1 cellular context compared by ENCODE assay signal in the genomic region with DNA sequence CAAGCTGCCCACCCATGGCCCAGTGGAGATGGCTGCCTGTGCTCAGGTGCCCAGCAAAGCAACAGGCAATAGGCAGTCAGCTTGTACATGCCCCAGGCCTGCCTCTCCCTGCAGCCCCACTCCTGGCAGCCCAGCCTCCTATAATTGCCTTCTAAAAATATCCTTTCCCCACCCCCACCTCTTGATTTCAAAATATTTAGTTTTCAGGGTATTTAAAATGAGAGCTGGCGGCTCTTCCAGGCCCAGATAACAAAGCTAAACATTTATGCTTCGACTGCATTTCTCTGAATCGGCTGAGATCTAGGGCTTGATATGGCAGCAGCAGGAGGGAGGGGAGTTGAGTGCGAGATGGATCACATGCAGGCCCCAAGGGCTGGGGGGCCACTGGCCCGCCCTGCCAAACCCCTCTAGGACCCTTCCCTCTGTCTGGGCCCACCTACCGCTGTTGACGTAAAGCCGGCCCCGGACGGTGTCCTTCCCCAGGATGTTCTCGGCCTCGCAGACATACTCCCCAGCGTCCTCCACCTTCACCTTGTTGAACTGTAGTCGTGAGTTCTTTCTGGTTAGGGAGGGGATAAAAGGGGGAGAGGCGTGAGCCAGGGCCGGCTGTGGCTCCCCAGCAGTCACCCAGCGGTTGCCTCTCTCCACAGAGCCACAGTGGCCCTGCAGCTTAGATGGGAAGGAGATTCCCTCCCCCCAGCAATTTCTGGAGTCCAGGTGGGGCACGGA.
TF ChIP-seq lines count a peak whose summit lies in the region.

No MANE protein-coding gene starts in this region.

TF ChIP-seq in IMR-90, 13 proteins besides CTCF, POLR2A, EP300 and RAD21:
- TF ChIP-seq MXI1 (IDR thresholded peaks at IDR 0.05; ENCODE audit: borderline replicate concordance, low read depth, low read length) (no peak), SMC3 (IDR thresholded peaks at IDR 0.05; ENCODE audit: low read depth, low read length) (no peak), NFE2L2 (IDR thresholded peaks at IDR 0.05; ENCODE audit: low read depth, low read length) (no peak), CHD1 (IDR thresholded peaks at IDR 0.05; ENCODE audit: low read depth, low read length) (no peak), BHLHE40 (IDR thresholded peaks at IDR 0.05; ENCODE audit: low read depth, low read length) (no peak), RCOR1 (IDR thresholded peaks at IDR 0.05; ENCODE audit: insufficient replicate concordance, low read length) (no peak), CEBPB (IDR thresholded peaks at IDR 0.05; ENCODE audit: low read depth, low read length) (no peak), RFX5 (IDR thresholded peaks at IDR 0.05; ENCODE audit: low read depth, low read length) (no peak), MAZ (IDR thresholded peaks at IDR 0.05; ENCODE audit: borderline replicate concordance, low read depth, low read length) (no peak), ELK1 (IDR thresholded peaks at IDR 0.05; ENCODE audit: borderline replicate concordance, low read depth, low read length) (no peak), MAFK (IDR thresholded peaks at IDR 0.05; ENCODE audit: low read depth, low read length) (no peak), FOS (IDR thresholded peaks at IDR 0.05; ENCODE audit: low read depth, low read length) (no peak)
- TF ChIP-seq, protein P1, sequence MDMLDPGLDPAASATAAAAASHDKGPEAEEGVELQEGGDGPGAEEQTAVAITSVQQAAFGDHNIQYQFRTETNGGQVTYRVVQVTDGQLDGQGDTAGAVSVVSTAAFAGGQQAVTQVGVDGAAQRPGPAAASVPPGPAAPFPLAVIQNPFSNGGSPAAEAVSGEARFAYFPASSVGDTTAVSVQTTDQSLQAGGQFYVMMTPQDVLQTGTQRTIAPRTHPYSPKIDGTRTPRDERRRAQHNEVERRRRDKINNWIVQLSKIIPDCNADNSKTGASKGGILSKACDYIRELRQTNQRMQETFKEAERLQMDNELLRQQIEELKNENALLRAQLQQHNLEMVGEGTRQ (IDR thresholded peaks at IDR 0.05; ENCODE audit: low read depth, low read length) = no peak
